In the genomic region with DNA sequence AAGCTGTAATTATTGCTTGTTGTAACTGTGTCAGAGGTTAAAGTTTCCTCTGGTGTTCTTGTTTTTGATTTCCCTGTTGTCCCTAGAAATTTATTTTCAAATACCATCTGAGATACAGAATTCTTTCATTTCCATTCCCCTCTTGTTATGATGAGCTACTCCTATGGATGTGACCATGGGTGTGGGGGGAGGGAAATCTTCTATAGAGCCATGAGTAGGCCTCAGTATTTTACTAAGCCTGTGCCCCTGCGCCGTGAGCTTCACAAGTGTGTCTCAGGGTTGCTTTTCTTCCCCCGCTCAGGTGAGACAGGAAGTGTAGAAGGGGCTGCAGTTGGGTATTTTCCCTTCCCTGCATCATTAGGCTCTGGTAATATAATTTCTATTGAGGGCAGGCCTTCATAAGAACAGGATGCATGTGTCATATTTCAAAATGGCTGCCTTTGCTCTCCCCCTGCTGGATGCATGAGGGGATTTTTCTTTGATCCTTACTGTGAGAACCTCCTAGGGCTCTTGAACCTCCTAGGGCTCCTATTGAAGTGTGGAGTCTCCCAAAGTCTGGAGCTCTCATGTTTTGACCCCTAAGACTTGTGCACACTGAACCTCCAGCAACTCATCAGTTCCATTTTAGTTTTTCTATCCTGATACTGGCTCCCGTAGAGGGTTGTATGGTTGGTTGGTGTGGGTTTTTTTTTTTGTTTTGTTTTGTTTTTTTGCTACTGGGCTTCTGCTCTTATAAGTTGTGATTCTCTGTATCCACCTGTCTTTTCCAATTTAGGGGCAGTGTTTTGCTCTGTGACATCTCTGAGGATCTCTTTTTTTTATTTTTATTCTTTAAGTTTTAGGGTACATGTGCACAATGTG, we compare ENCODE assay signal across 8 cellular contexts.
A peak's percentile ranks its signal among the peaks of the same experiment; 100 is the strongest.
DNase-seq lines count a peak whose midpoint lies in the region; ATAC-seq and TF ChIP-seq lines count a peak whose summit lies in the region.

No MANE protein-coding gene starts in this region.

- H3K4me2 ChIP-seq in hepatocyte, result no peak overlapping the region

- no peak overlapping the region for H3K4me3 Mint-ChIP-seq in activated CD4-positive, alpha-beta T cell treated with anti-CD3 and anti-CD28 coated beads for 36 hours
- no peak overlapping the region for H3K4me3 Mint-ChIP-seq in T-helper 2 cell treated with Interferon-gamma antibody and Interleukin-4, amounts not matched to agents 5 μg/mL and 100 μg/mL, for 36 hours
- H3K4me3 Mint-ChIP-seq in type B pancreatic cell, result no peak overlapping the region
- H3K4me3 Mint-ChIP-seq in activated naive CD4-positive, alpha-beta T cell treated with anti-CD3 and anti-CD28 coated beads for 36 hours, result no peak overlapping the region
- no peak overlapping the region for H3K4me3 Mint-ChIP-seq in stimulated activated naive CD8-positive, alpha-beta T cell treated with anti-CD3 and anti-CD28 coated beads, Interleukin-15, amount 100 ng/mL, for 72 hours

- H4K20me1 ChIP-seq in hepatocyte (ENCODE audit: insufficient read depth, poor library complexity, severe bottlenecking), result no peaks in the 10 kb centered on the region

- H3K9me2 ChIP-seq in hepatocyte (replicated peaks; ENCODE audit: insufficient read depth), result no peaks in the 10 kb centered on the region

- H3K27ac ChIP-seq in hepatocyte, result no peak overlapping the region

- H3K36me3 Mint-ChIP-seq in activated CD4-positive, alpha-beta T cell treated with anti-CD3 and anti-CD28 coated beads for 36 hours (ENCODE audit: low read depth), result no peaks in the 10 kb centered on the region
- no peaks in the 10 kb centered on the region for H3K36me3 Mint-ChIP-seq in T-helper 2 cell treated with Interferon-gamma antibody and Interleukin-4, amounts not matched to agents 5 μg/mL and 100 μg/mL, for 36 hours (ENCODE audit: low read depth)
- H3K36me3 Mint-ChIP-seq in type B pancreatic cell, result no peaks in the 10 kb centered on the region
- H3K36me3 Mint-ChIP-seq in activated naive CD4-positive, alpha-beta T cell treated with anti-CD3 and anti-CD28 coated beads for 36 hours (ENCODE audit: low read depth), result no peaks in the 10 kb centered on the region

- no peaks in the 10 kb centered on the region for H3K4me1 ChIP-seq in hepatocyte (ENCODE audit: insufficient read depth)

- H2AFZ ChIP-seq in hepatocyte, result no peak overlapping the region

- H3K9me3 ChIP-seq in hepatocyte (ENCODE audit: low read depth), result no peaks in the 10 kb centered on the region

- no peaks in the 10 kb centered on the region for H3K9me3 Mint-ChIP-seq in activated CD4-positive, alpha-beta T cell treated with anti-CD3 and anti-CD28 coated beads for 36 hours (ENCODE audit: low read depth)
- no peaks in the 10 kb centered on the region for H3K9me3 Mint-ChIP-seq in T-helper 2 cell treated with Interferon-gamma antibody and Interleukin-4, amounts not matched to agents 5 μg/mL and 100 μg/mL, for 36 hours
- no peaks in the 10 kb centered on the region for H3K9me3 Mint-ChIP-seq in type B pancreatic cell
- H3K9me3 Mint-ChIP-seq in activated naive CD4-positive, alpha-beta T cell treated with anti-CD3 and anti-CD28 coated beads for 36 hours, result peaks cover 1% of the 10 kb centered on the region
- peaks cover 6 to 24% of the 10 kb centered on the region in 2 donors for H3K9me3 Mint-ChIP-seq in stimulated activated naive CD8-positive, alpha-beta T cell treated with anti-CD3 and anti-CD28 coated beads, Interleukin-15, amount 100 ng/mL, for 72 hours

- CTCF ChIA-PET in activated CD4-positive, alpha-beta T cell treated with anti-CD3 and anti-CD28 coated beads for 36 hours (lab: Charles Lee), result no interaction called here
- CTCF ChIA-PET in activated naive CD4-positive, alpha-beta T cell treated with anti-CD3 and anti-CD28 coated beads for 36 hours (lab: Charles Lee), result no interaction called here

- intact Hi-C loops in activated CD4-positive, alpha-beta T cell treated with anti-CD3 and anti-CD28 coated beads for 36 hours (cut with DNase I, micrococcal nuclease), result loop anchor here (1.0 to 5.0 kb wide), 2 partner anchors 280 to 281 kb away; no protein-coding TSS in a partner anchor
- intact Hi-C loops in activated naive CD4-positive, alpha-beta T cell treated with anti-CD3 and anti-CD28 coated beads for 36 hours (cut with micrococcal nuclease), result no loop called here

- H3K27me3 Mint-ChIP-seq in activated CD4-positive, alpha-beta T cell treated with anti-CD3 and anti-CD28 coated beads for 36 hours, result no peaks in the 10 kb centered on the region
- no peaks in the 10 kb centered on the region for H3K27me3 Mint-ChIP-seq in T-helper 2 cell treated with Interferon-gamma antibody and Interleukin-4, amounts not matched to agents 5 μg/mL and 100 μg/mL, for 36 hours (ENCODE audit: low read depth)
- H3K27me3 Mint-ChIP-seq in type B pancreatic cell, result peaks cover 50% of the 10 kb centered on the region
- H3K27me3 Mint-ChIP-seq in activated naive CD4-positive, alpha-beta T cell treated with anti-CD3 and anti-CD28 coated beads for 36 hours (ENCODE audit: low read depth), result no peaks in the 10 kb centered on the region
- peaks cover 6% of the 10 kb centered on the region for H3K27me3 Mint-ChIP-seq in stimulated activated naive CD8-positive, alpha-beta T cell treated with anti-CD3 and anti-CD28 coated beads, Interleukin-15, amount 100 ng/mL, for 72 hours

- TF ChIP-seq CTCF in hepatocyte (IDR thresholded peaks at IDR 0.05; ENCODE audit: poor library complexity) (peak; percentile 55), type B pancreatic cell (conservative IDR thresholded peaks at IDR 0.05) (peak; percentile 77)

- WGBS in hepatocyte (ENCODE audit: low lambda C conversion rate, missing lambda C conversion rate), result 91% methylated on average over 4 of the region's 4 CpGs

- no peaks in the 10 kb centered on the region for H3K4me1 Mint-ChIP-seq in activated CD4-positive, alpha-beta T cell treated with anti-CD3 and anti-CD28 coated beads for 36 hours
- H3K4me1 Mint-ChIP-seq in T-helper 2 cell treated with Interferon-gamma antibody and Interleukin-4, amounts not matched to agents 5 μg/mL and 100 μg/mL, for 36 hours (ENCODE audit: low read depth), result no peaks in the 10 kb centered on the region
- peaks cover 9% of the 10 kb centered on the region for H3K4me1 Mint-ChIP-seq in type B pancreatic cell (ENCODE audit: unreplicated experiment)
- no peaks in the 10 kb centered on the region for H3K4me1 Mint-ChIP-seq in activated naive CD4-positive, alpha-beta T cell treated with anti-CD3 and anti-CD28 coated beads for 36 hours (ENCODE audit: low read depth)
- no peaks in the 10 kb centered on the region for H3K4me1 Mint-ChIP-seq in stimulated activated naive CD8-positive, alpha-beta T cell treated with anti-CD3 and anti-CD28 coated beads, Interleukin-15, amount 100 ng/mL, for 72 hours

- no peak for ATAC-seq in activated CD4-positive, alpha-beta T cell treated with anti-CD3 and anti-CD28 coated beads for 36 hours
- peak; percentile 62 for ATAC-seq in HG03378 (IDR thresholded peaks at IDR 0.05; ENCODE audit: unreplicated experiment)
- no peak for ATAC-seq in stimulated activated naive CD8-positive, alpha-beta T cell treated with anti-CD3 and anti-CD28 coated beads, Interleukin-15, amount 100 ng/mL, for 72 hours

- H3K27ac Mint-ChIP-seq in activated CD4-positive, alpha-beta T cell treated with anti-CD3 and anti-CD28 coated beads for 36 hours, result no peak overlapping the region
- H3K27ac Mint-ChIP-seq in T-helper 2 cell treated with Interferon-gamma antibody and Interleukin-4, amounts not matched to agents 5 μg/mL and 100 μg/mL, for 36 hours, result no peak overlapping the region
- H3K27ac Mint-ChIP-seq in type B pancreatic cell, result no peak overlapping the region
- H3K27ac Mint-ChIP-seq in activated naive CD4-positive, alpha-beta T cell treated with anti-CD3 and anti-CD28 coated beads for 36 hours, result no peak overlapping the region
- no peak overlapping the region for H3K27ac Mint-ChIP-seq in stimulated activated naive CD8-positive, alpha-beta T cell treated with anti-CD3 and anti-CD28 coated beads, Interleukin-15, amount 100 ng/mL, for 72 hours

- no peaks in the 10 kb centered on the region for H3K36me3 ChIP-seq in hepatocyte (replicated peaks; ENCODE audit: insufficient read depth, low read depth)

- peak; percentile 26 for DNase-seq in activated CD4-positive, alpha-beta T cell treated with anti-CD3 and anti-CD28 coated beads for 36 hours
- no peak for DNase-seq in activated CD4-positive, alpha-beta T cell treated with anti-CD3 and anti-CD28 coated beads, Interleukin-2, amount 50 U/mL, for 4 hours
- DNase-seq in T-helper 2 cell treated with Interferon-gamma antibody and Interleukin-4, amounts not matched to agents 5 μg/mL and 100 μg/mL, for 36 hours (ENCODE audit: low spot score), result peak; percentile 5
- DNase-seq in hepatocyte (ENCODE audit: low spot score) (peak; percentile 58), type B pancreatic cell (ENCODE audit: extremely low spot score, unreplicated experiment) (no peak)
- no peak for DNase-seq in activated naive CD4-positive, alpha-beta T cell treated with anti-CD3 and anti-CD28 coated beads for 36 hours
- DNase-seq in stimulated activated naive CD8-positive, alpha-beta T cell treated with anti-CD3 and anti-CD28 coated beads, Interleukin-15, amount 100 ng/mL, for 72 hours, result no peak

- POLR2A ChIA-PET in activated CD4-positive, alpha-beta T cell treated with anti-CD3 and anti-CD28 coated beads for 36 hours (lab: Charles Lee), result no interaction called here

- peaks cover 5% of the 10 kb centered on the region for H3K27me3 ChIP-seq in hepatocyte

- H3K4me3 ChIP-seq in hepatocyte, result no peak overlapping the region

- no peaks in the 10 kb centered on the region for H3K79me2 ChIP-seq in hepatocyte

Comparison
In these comparisons a context has a peak if more than half of its experiments do, and no peak if none do; other contexts are left out.
1. DNase-seq: peak in activated CD4-positive, alpha-beta T cell treated with anti-CD3 and anti-CD28 coated beads for 36 hours (single experiment), T-helper 2 cell treated with Interferon-gamma antibody and Interleukin-4, amounts not matched to agents 5 μg/mL and 100 μg/mL, for 36 hours (single experiment) and hepatocyte (single experiment); none in activated CD4-positive, alpha-beta T cell treated with anti-CD3 and anti-CD28 coated beads, Interleukin-2, amount 50 U/mL, for 4 hours (0 of 2), type B pancreatic cell (single experiment), activated naive CD4-positive, alpha-beta T cell treated with anti-CD3 and anti-CD28 coated beads for 36 hours (single experiment) and stimulated activated naive CD8-positive, alpha-beta T cell treated with anti-CD3 and anti-CD28 coated beads, Interleukin-15, amount 100 ng/mL, for 72 hours (0 of 2).